ENCODE assay signal across 15 cellular contexts in the genomic region with DNA sequence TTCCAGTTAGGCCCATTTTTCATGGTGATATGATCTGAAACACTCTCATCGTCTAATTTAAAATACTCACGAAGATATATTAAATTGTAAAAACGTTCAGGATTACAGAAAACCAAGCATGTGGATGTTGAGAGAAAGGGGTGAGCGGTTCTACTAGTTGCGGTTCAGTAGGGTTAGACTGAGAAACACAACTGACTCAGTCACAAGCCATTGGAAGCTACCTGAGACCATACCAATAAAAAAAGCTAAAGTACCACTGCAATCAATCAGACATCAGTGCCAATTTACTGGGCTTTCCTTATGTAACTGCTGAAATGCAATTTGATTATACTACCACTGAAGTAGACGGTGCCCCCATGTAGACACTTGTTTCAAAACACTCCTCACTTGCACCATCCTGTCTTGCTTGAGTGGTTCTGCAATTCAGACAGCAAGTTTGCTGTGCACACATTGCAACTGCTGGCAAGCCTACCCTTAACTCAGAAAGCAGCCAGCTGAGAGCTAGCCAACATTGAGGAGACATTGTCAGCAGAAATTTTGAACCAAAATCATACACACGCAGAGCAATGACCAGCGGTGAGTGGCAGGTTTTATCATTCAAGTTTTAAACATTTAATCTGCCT.
DNase-seq lines count a peak whose midpoint lies in the region; ATAC-seq and TF ChIP-seq lines count a peak whose summit lies in the region.
"Had no signal": no experiment of that assay in that cellular context is flagged by ENCODE, and none has a peak within 500 bp of the region (broad histone marks: within the 10 kb centered on the region; RNA-seq: fewer than 3 reads in every experiment).

No MANE protein-coding gene starts in this region.

- ATAC-seq in right cardiac atrium = peak; percentile 42 to 69
- ATAC-seq in left ventricle myocardium superior = no peak
- peak; percentile 56 for ATAC-seq in PC-3
- ATAC-seq in GM21786 (IDR thresholded peaks at IDR 0.05; ENCODE audit: unreplicated experiment) = no peak
- ATAC-seq: body of pancreas, Panc1 had no signal

- no peaks in the 10 kb centered on the region for H4K20me1 ChIP-seq in PC-3 (ENCODE audit: low read length)

- H3K27ac ChIP-seq in right cardiac atrium (ENCODE audit: low read length) = no peak overlapping the region
- peak overlapping the region; percentile 92 for H3K27ac ChIP-seq in PC-3 (ENCODE audit: low read length)
- peak overlapping the region; percentile 54 to 85 (median 78) for H3K27ac ChIP-seq in thyroid gland
- H3K27ac ChIP-seq: body of pancreas had no signal

- no peaks in the 10 kb centered on the region for H3K36me3 ChIP-seq in PC-3 (ENCODE audit: low read depth, low read length)
- no peaks in the 10 kb centered on the region for H3K36me3 ChIP-seq in thyroid gland
- H3K36me3 ChIP-seq: esophagus muscularis mucosa had no signal

- H3K4me2 ChIP-seq in PC-3 (ENCODE audit: low read length) = peak overlapping the region; percentile 82

- intact Hi-C loops in right cardiac atrium (cut with DNase I) (no loop called here), left ventricle myocardium superior (cut with micrococcal nuclease) (no loop called here), PC-3 (cut with micrococcal nuclease) (loop anchor here (1.0 to 10.0 kb wide), 4 partner anchors 18 to 618 kb away; no protein-coding TSS in a partner anchor), thyroid gland (cut with DNase I) (no loop called here)

- no peak overlapping the region for H3K4me3 ChIP-seq in right cardiac atrium (ENCODE audit: low read length)
- peak overlapping the region; percentile 55 for H3K4me3 ChIP-seq in PC-3 (ENCODE audit: low read length)
- H3K4me3 ChIP-seq in thyroid gland (replicated peaks in 1 of 3) = no peak overlapping the region
- H3K4me3 ChIP-seq: body of pancreas, esophagus muscularis mucosa had no signal

- BruUV-seq in PC-3 (replicated peaks; lab: Mats Ljungman, UMichigan) = TSS peak; percentile 46

- peak overlapping the region; percentile 70 for H3K9ac ChIP-seq in PC-3 (ENCODE audit: low read length)

- no peak for TF ChIP-seq CTCF in PC-3 (conservative IDR thresholded peaks at IDR 0.05; ENCODE audit: low read depth, low read length)
- no peak for TF ChIP-seq CTCF in thyroid gland (IDR thresholded peaks at IDR 0.05)

- CTCF ChIA-PET in PC-3 (lab: Charles Lee) = interaction anchor here (1.7 kb wide), 1 partner anchor 16 kb away, joined by 7 read pairs; no protein-coding TSS in a partner anchor

- H2AFZ ChIP-seq in PC-3 (ENCODE audit: low read length) = peak overlapping the region; percentile 69

- no peak for TF ChIP-seq POLR2A in thyroid gland (IDR thresholded peaks at IDR 0.05)

- H3K9me2 ChIP-seq in PC-3 (replicated peaks; ENCODE audit: low read length) = peaks cover 3% of the 10 kb centered on the region; the same call in 1 of the 2 replicates

- H3K79me2 ChIP-seq in PC-3 (ENCODE audit: low read length) = no peaks in the 10 kb centered on the region

- no peaks in the 10 kb centered on the region for H3K9me3 ChIP-seq in right cardiac atrium (ENCODE audit: control insufficient read depth, low read length)
- H3K9me3 ChIP-seq in PC-3 (ENCODE audit: low read length) = no peaks in the 10 kb centered on the region
- H3K9me3 ChIP-seq in thyroid gland = no peaks in the 10 kb centered on the region
- H3K9me3 ChIP-seq: body of pancreas, esophagus muscularis mucosa had no signal

- peaks cover 6% of the 10 kb centered on the region for H3F3A ChIP-seq in PC-3 (ENCODE audit: low read length, unreplicated experiment)

- POLR2A ChIA-PET in PC-3 (lab: Charles Lee; ENCODE audit: unreplicated experiment) = no interaction called here

- WGBS in right cardiac atrium = 59% methylated on average over 8 of the region's 8 CpGs
- 29 to 42% methylated on average over 8 of the region's 8 CpGs for WGBS in thyroid gland, 2 donors

- H3K27me3 ChIP-seq in right cardiac atrium (ENCODE audit: control insufficient read depth, insufficient read depth) (no peaks in the 10 kb centered on the region), PC-3 (ENCODE audit: low read length) (no peaks in the 10 kb centered on the region), thyroid gland (no peaks in the 10 kb centered on the region)
- H3K27me3 ChIP-seq: body of pancreas, esophagus muscularis mucosa had no signal

- no peaks in the 10 kb centered on the region for H3K4me1 ChIP-seq in right cardiac atrium (ENCODE audit: control insufficient read depth, insufficient read depth, low read length)
- peaks cover 37% of the 10 kb centered on the region for H3K4me1 ChIP-seq in PC-3 (ENCODE audit: insufficient read depth, low read length)
- H3K4me1 ChIP-seq in thyroid gland = peaks cover 16% of the 10 kb centered on the region in 2 donors
- H3K4me1 ChIP-seq: body of pancreas had no signal

- peak; percentile 25 to 59 (median 46) for DNase-seq in right cardiac atrium
- no peak for DNase-seq in left ventricle myocardium superior
- DNase-seq in PC-3 = peak; percentile 66
- peak; percentile 22 for DNase-seq in kidney tubule cell (ENCODE audit: low spot score)
- peak; percentile 63 to 79 for DNase-seq in thyroid gland
- DNase-seq in HUDEP-2 (lab: John Stamatoyannopoulos, UW; ENCODE audit: unreplicated experiment in 76 of 76) = no peak
- no peak for DNase-seq in stimulated activated CD4-positive, alpha-beta T cell treated with anti-CD3 and anti-CD28 coated beads, Interleukin-2, amount 100 ng/mL, for 48 hours
- DNase-seq: activated CD4-positive, alpha-beta T cell treated with anti-CD3 and anti-CD28 coated beads for 1 hour; activated naive CD4-positive, alpha-beta T cell treated with anti-CD3 and anti-CD28 coated beads, Interleukin-2, amount 50 U/mL, for 16 hours; dermis blood vessel endothelial cell; NCI-H1436 had no signal

Comparison
In these comparisons a context has a peak if more than half of its experiments do, and no peak if none do; other contexts are left out.
1. ATAC-seq: peak in right cardiac atrium (2 of 2) and PC-3 (single experiment); none in left ventricle myocardium superior (single experiment) and GM21786 (single experiment).
2. DNase-seq: peak in right cardiac atrium (3 of 3), PC-3 (single experiment), kidney tubule cell (single experiment) and thyroid gland (2 of 2); none in left ventricle myocardium superior (single experiment), HUDEP-2 (0 of 76) and stimulated activated CD4-positive, alpha-beta T cell treated with anti-CD3 and anti-CD28 coated beads, Interleukin-2, amount 100 ng/mL, for 48 hours (0 of 2).